Comparison of ENCODE assay signal across 24 cellular contexts in genomic region chr16:87067890-87068289, GRCh38.
"Had no signal": no experiment of that assay in that cellular context is flagged by ENCODE, and none has a peak within 500 bp of the region (broad histone marks: within the 10 kb centered on the region; RNA-seq: fewer than 3 reads in every experiment).

No MANE protein-coding gene starts in this region.

- ATAC-seq: effector memory CD8-positive, alpha-beta T cell; gastroesophageal sphincter; left cardiac atrium; mucosa of descending colon; stimulated activated effector memory CD8-positive, alpha-beta T cell treated with anti-CD3 and anti-CD28 coated beads, Interleukin-12 subunit alpha, Interleukin-12 subunit beta, amount 100 ng/mL, for 72 hours; stimulated activated naive CD8-positive, alpha-beta T cell treated with anti-CD3 and anti-CD28 coated beads, Interleukin-15, amount 100 ng/mL, for 72 hours; T-helper 17 cell had no signal

- H3K27me3 ChIP-seq: brain microvascular endothelial cell, ovary, right atrium auricular region had no signal

- H3K36me3 ChIP-seq: brain microvascular endothelial cell, esophagus muscularis mucosa, gastroesophageal sphincter, ovary, prostate gland, right atrium auricular region had no signal

- H3K4me1 ChIP-seq: gastroesophageal sphincter, prostate gland had no signal

- H3K4me3 ChIP-seq: esophagus muscularis mucosa, gastroesophageal sphincter, mucosa of descending colon, ovary, prostate gland, right atrium auricular region, SK-N-MC had no signal

- H3K9me3 ChIP-seq: esophagus muscularis mucosa, gastroesophageal sphincter, mucosa of descending colon, ovary, prostate gland, right atrium auricular region had no signal

- H3K36me3 Mint-ChIP-seq: activated naive CD4-positive, alpha-beta T cell treated with anti-CD3 and anti-CD28 coated beads, Interleukin-2, amount 50 U/mL, for 24 hours; memory B cell; stimulated activated effector memory CD8-positive, alpha-beta T cell treated with anti-CD3 and anti-CD28 coated beads, Interleukin-12 subunit alpha, Interleukin-12 subunit beta, amount 100 ng/mL, for 72 hours had no signal

- H3K27ac Mint-ChIP-seq: activated CD4-positive, alpha-beta memory T cell treated with anti-CD3 and anti-CD28 coated beads, Interleukin-2, amount 10 ng/mL, durations not matched to agents 7 days and 5 days; activated CD4-positive, alpha-beta T cell treated with anti-CD3 and anti-CD28 coated beads, Interleukin-2, amount 10 ng/mL, durations not matched to agents 24 days and 14 days; activated naive CD4-positive, alpha-beta T cell treated with anti-CD3 and anti-CD28 coated beads, Interleukin-2, amount 50 U/mL, for 24 hours; activated T-helper 1 cell treated with anti-CD3 and anti-CD28 coated beads, Interleukin-12 subunit alpha, Interleukin-12 subunit beta, Interleukin-2, Interleukin-4 antibody, amounts not matched to agents 30 ng/mL and 10 ng/mL and 1 ng/mL, durations not matched to agents 14 hours and 24 hours and 36 hours; effector memory CD8-positive, alpha-beta T cell; memory B cell; stimulated activated effector memory CD8-positive, alpha-beta T cell treated with anti-CD3 and anti-CD28 coated beads, Interleukin-12 subunit alpha, Interleukin-12 subunit beta, amount 100 ng/mL, for 72 hours; T-helper 17 cell had no signal

- DNase-seq: activated CD4-positive, alpha-beta memory T cell treated with anti-CD3 and anti-CD28 coated beads, Interleukin-2, amount 10 ng/mL, durations not matched to agents 7 days and 5 days; activated CD4-positive, alpha-beta T cell treated with anti-CD3 and anti-CD28 coated beads, Interleukin-2, amount 10 ng/mL, durations not matched to agents 24 days and 14 days; activated CD4-positive, CD25-positive, alpha-beta regulatory T cell; activated gamma-delta T cell treated with Interleukin-2 at 50 U/mL for 16 hours; brain microvascular endothelial cell; caudate nucleus; effector memory CD8-positive, alpha-beta T cell; left cardiac atrium; mucosa of descending colon; ovary; stimulated activated CD4-positive, alpha-beta T cell treated with anti-CD3 and anti-CD28 coated beads, Interleukin-2, amount 100 ng/mL, for 24 hours; stimulated activated naive CD8-positive, alpha-beta T cell treated with anti-CD3 and anti-CD28 coated beads, Interleukin-15, amount 100 ng/mL, for 72 hours; SW 1271; T-helper 17 cell had no signal

- H3K4me1 Mint-ChIP-seq: activated CD4-positive, alpha-beta memory T cell treated with anti-CD3 and anti-CD28 coated beads, Interleukin-2, amount 10 ng/mL, durations not matched to agents 7 days and 5 days; activated naive CD4-positive, alpha-beta T cell treated with anti-CD3 and anti-CD28 coated beads, Interleukin-2, amount 50 U/mL, for 24 hours; stimulated activated effector memory CD8-positive, alpha-beta T cell treated with anti-CD3 and anti-CD28 coated beads, Interleukin-12 subunit alpha, Interleukin-12 subunit beta, amount 100 ng/mL, for 72 hours; stimulated activated naive CD8-positive, alpha-beta T cell treated with anti-CD3 and anti-CD28 coated beads, Interleukin-15, amount 100 ng/mL, for 72 hours; T-helper 17 cell had no signal

- H3K9me3 Mint-ChIP-seq: activated CD4-positive, alpha-beta memory T cell treated with anti-CD3 and anti-CD28 coated beads, Interleukin-2, amount 10 ng/mL, durations not matched to agents 7 days and 5 days; activated CD4-positive, alpha-beta T cell treated with anti-CD3 and anti-CD28 coated beads, Interleukin-2, amount 10 ng/mL, durations not matched to agents 24 days and 14 days; activated naive CD4-positive, alpha-beta T cell treated with anti-CD3 and anti-CD28 coated beads, Interleukin-2, amount 50 U/mL, for 24 hours; activated T-helper 1 cell treated with anti-CD3 and anti-CD28 coated beads, Interleukin-12 subunit alpha, Interleukin-12 subunit beta, Interleukin-2, Interleukin-4 antibody, amounts not matched to agents 30 ng/mL and 10 ng/mL and 1 ng/mL, durations not matched to agents 14 hours and 24 hours and 36 hours; effector memory CD8-positive, alpha-beta T cell; memory B cell; stimulated activated effector memory CD8-positive, alpha-beta T cell treated with anti-CD3 and anti-CD28 coated beads, Interleukin-12 subunit alpha, Interleukin-12 subunit beta, amount 100 ng/mL, for 72 hours; stimulated activated naive CD8-positive, alpha-beta T cell treated with anti-CD3 and anti-CD28 coated beads, Interleukin-15, amount 100 ng/mL, for 72 hours had no signal

- H3K4me3 Mint-ChIP-seq: activated CD4-positive, alpha-beta memory T cell treated with anti-CD3 and anti-CD28 coated beads, Interleukin-2, amount 10 ng/mL, durations not matched to agents 7 days and 5 days; activated CD4-positive, alpha-beta T cell treated with anti-CD3 and anti-CD28 coated beads, Interleukin-2, amount 10 ng/mL, durations not matched to agents 24 days and 14 days; activated naive CD4-positive, alpha-beta T cell treated with anti-CD3 and anti-CD28 coated beads, Interleukin-2, amount 50 U/mL, for 24 hours; activated T-helper 1 cell treated with anti-CD3 and anti-CD28 coated beads, Interleukin-12 subunit alpha, Interleukin-12 subunit beta, Interleukin-2, Interleukin-4 antibody, amounts not matched to agents 30 ng/mL and 10 ng/mL and 1 ng/mL, durations not matched to agents 14 hours and 24 hours and 36 hours; effector memory CD8-positive, alpha-beta T cell; memory B cell; stimulated activated effector memory CD8-positive, alpha-beta T cell treated with anti-CD3 and anti-CD28 coated beads, Interleukin-12 subunit alpha, Interleukin-12 subunit beta, amount 100 ng/mL, for 72 hours; stimulated activated naive CD8-positive, alpha-beta T cell treated with anti-CD3 and anti-CD28 coated beads, Interleukin-15, amount 100 ng/mL, for 72 hours; T-helper 17 cell had no signal

- FAIRE-seq: islet of Langerhans had no signal

- H3K27ac ChIP-seq: brain microvascular endothelial cell, esophagus muscularis mucosa, gastroesophageal sphincter, ovary, prostate gland, right atrium auricular region, SK-N-MC had no signal
